1 cellular context compared by ENCODE assay signal in genomic region chr21:38989745-38990423, GRCh38.
TF ChIP-seq lines count a peak whose summit lies in the region.

No MANE protein-coding gene starts in this region.

TF ChIP-seq in HepG2, 621 proteins besides CTCF, POLR2A, EP300 and RAD21 (continued from another document and continues in another):
- TF ChIP-seq, protein P1, sequence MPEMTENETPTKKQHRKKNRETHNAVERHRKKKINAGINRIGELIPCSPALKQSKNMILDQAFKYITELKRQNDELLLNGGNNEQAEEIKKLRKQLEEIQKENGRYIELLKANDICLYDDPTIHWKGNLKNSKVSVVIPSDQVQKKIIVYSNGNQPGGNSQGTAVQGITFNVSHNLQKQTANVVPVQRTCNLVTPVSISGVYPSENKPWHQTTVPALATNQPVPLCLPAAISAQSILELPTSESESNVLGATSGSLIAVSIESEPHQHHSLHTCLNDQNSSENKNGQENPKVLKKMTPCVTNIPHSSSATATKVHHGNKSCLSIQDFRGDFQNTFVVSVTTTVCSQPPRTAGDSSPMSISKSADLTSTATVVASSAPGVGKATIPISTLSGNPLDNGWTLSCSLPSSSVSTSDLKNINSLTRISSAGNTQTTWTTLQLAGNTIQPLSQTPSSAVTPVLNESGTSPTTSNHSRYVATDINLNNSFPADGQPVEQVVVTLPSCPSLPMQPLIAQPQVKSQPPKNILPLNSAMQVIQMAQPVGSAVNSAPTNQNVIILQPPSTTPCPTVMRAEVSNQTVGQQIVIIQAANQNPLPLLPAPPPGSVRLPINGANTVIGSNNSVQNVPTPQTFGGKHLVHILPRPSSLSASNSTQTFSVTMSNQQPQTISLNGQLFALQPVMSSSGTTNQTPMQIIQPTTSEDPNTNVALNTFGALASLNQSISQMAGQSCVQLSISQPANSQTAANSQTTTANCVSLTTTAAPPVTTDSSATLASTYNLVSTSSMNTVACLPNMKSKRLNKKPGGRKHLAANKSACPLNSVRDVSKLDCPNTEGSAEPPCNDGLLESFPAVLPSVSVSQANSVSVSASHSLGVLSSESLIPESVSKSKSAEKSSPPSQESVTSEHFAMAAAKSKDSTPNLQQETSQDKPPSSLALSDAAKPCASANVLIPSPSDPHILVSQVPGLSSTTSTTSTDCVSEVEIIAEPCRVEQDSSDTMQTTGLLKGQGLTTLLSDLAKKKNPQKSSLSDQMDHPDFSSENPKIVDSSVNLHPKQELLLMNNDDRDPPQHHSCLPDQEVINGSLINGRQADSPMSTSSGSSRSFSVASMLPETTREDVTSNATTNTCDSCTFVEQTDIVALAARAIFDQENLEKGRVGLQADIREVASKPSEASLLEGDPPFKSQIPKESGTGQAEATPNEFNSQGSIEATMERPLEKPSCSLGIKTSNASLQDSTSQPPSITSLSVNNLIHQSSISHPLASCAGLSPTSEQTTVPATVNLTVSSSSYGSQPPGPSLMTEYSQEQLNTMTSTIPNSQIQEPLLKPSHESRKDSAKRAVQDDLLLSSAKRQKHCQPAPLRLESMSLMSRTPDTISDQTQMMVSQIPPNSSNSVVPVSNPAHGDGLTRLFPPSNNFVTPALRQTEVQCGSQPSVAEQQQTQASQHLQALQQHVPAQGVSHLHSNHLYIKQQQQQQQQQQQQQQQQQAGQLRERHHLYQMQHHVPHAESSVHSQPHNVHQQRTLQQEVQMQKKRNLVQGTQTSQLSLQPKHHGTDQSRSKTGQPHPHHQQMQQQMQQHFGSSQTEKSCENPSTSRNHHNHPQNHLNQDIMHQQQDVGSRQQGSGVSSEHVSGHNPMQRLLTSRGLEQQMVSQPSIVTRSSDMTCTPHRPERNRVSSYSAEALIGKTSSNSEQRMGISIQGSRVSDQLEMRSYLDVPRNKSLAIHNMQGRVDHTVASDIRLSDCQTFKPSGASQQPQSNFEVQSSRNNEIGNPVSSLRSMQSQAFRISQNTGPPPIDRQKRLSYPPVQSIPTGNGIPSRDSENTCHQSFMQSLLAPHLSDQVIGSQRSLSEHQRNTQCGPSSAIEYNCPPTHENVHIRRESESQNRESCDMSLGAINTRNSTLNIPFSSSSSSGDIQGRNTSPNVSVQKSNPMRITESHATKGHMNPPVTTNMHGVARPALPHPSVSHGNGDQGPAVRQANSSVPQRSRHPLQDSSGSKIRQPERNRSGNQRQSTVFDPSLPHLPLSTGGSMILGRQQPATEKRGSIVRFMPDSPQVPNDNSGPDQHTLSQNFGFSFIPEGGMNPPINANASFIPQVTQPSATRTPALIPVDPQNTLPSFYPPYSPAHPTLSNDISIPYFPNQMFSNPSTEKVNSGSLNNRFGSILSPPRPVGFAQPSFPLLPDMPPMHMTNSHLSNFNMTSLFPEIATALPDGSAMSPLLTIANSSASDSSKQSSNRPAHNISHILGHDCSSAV (CRISPR knock-in tag; IDR thresholded peaks at IDR 0.05; ENCODE audit: borderline replicate concordance): no peak
- TF ChIP-seq MTF1 (CRISPR knock-in tag; IDR thresholded peaks at IDR 0.05): no peak
- peak; percentile 67 for TF ChIP-seq ZBTB7B (CRISPR knock-in tag; IDR thresholded peaks at IDR 0.05)
- peak; percentile 50; the same call in 1 of the 2 replicates for TF ChIP-seq ARHGAP35 (CRISPR knock-in tag; IDR thresholded peaks at IDR 0.05; ENCODE audit: borderline replicate concordance)
- no peak for TF ChIP-seq ZNF720 (CRISPR knock-in tag; IDR thresholded peaks at IDR 0.05)
- no peak for TF ChIP-seq E2F1 (CRISPR knock-in tag; IDR thresholded peaks at IDR 0.05)
- TF ChIP-seq ZC3H13 (CRISPR knock-in tag; IDR thresholded peaks at IDR 0.05): 0 out of 2 replicates have a peak, but pooled peaks have one; percentile 47
- TF ChIP-seq NCOA5 (CRISPR knock-in tag; IDR thresholded peaks at IDR 0.05): no peak
- peak; percentile 90 for TF ChIP-seq HNF1B (CRISPR knock-in tag; IDR thresholded peaks at IDR 0.05)
- TF ChIP-seq MLXIP (CRISPR knock-in tag; IDR thresholded peaks at IDR 0.05; ENCODE audit: borderline replicate concordance): no peak
- peak; percentile 45; the same call in 1 of the 2 replicates for TF ChIP-seq JUND (CRISPR knock-in tag; IDR thresholded peaks at IDR 0.05)
- no peak; the same call in 1 of the 2 replicates for TF ChIP-seq ZSCAN25 (CRISPR knock-in tag; IDR thresholded peaks at IDR 0.05)
- no peak for TF ChIP-seq ZNF660 (CRISPR knock-in tag; IDR thresholded peaks at IDR 0.05; ENCODE audit: borderline replicate concordance, low read depth)
- no peak for TF ChIP-seq ZBTB10 (CRISPR knock-in tag; IDR thresholded peaks at IDR 0.05; ENCODE audit: borderline replicate concordance)
- no peak for TF ChIP-seq PBX2 (CRISPR knock-in tag; IDR thresholded peaks at IDR 0.05)
- peak; percentile 52; the same call in 1 of the 2 replicates for TF ChIP-seq RXRA (CRISPR knock-in tag; IDR thresholded peaks at IDR 0.05)
- no peak for TF ChIP-seq CHD2 (IDR thresholded peaks at IDR 0.05; ENCODE audit: low read depth, low read length)
- peak; percentile 75 for TF ChIP-seq PAXIP1 (CRISPR knock-in tag; conservative IDR thresholded peaks at IDR 0.05)
- no peak for TF ChIP-seq ZNF546 (CRISPR knock-in tag; conservative IDR thresholded peaks at IDR 0.05)
- TF ChIP-seq ZHX1 (CRISPR knock-in tag; IDR thresholded peaks at IDR 0.05; ENCODE audit: low read depth): no peak
